ENCODE assay signal across 38 cellular contexts in genomic region chr12:99598785-99599184, GRCh38. TPM values are rescaled to one million over a fixed set of nuclear protein-coding genes. Genes with fewer than 3 reads are reported as not detected.
"Had no signal": no experiment of that assay in that cellular context is flagged by ENCODE, and none has a peak within 500 bp of the region (broad histone marks: within the 10 kb centered on the region; RNA-seq: fewer than 3 reads in every experiment).

No MANE protein-coding gene starts in this region.

- H3K4me2 ChIP-seq: hepatocyte, neural progenitor cell, smooth muscle cell had no signal

- H3K9me3 ChIP-seq: esophagus muscularis mucosa, gastroesophageal sphincter, left lung, stomach, thyroid gland, vagina had no signal

- H3K36me3 ChIP-seq: esophagus muscularis mucosa, gastroesophageal sphincter, heart left ventricle, left lung, neural progenitor cell, stomach, thyroid gland, vagina had no signal

- H3K27ac ChIP-seq: esophagus muscularis mucosa, foreskin keratinocyte, gastroesophageal sphincter, heart left ventricle, hepatocyte, left lung, neural progenitor cell, parathyroid adenoma, stomach, thyroid gland, vagina had no signal

- H3K27me3 Mint-ChIP-seq: dendritic cell treated with granulocyte-macrophage colony-stimulating factor and Interleukin-4, amounts not matched to agents 40 ng/mL and 50 ng/mL, for 4 days; naive thymus-derived CD4-positive, alpha-beta T cell; progenitor cell of endocrine pancreas had no signal

- H3K4me3 Mint-ChIP-seq: dendritic cell treated with granulocyte-macrophage colony-stimulating factor and Interleukin-4, amounts not matched to agents 40 ng/mL and 50 ng/mL, for 4 days; naive thymus-derived CD4-positive, alpha-beta T cell; nephron; neural progenitor cell; stimulated activated effector memory CD8-positive, alpha-beta T cell treated with anti-CD3 and anti-CD28 coated beads, Interleukin-12 subunit alpha, Interleukin-12 subunit beta, amount 100 ng/mL, for 72 hours had no signal

- H2AFZ ChIP-seq: hepatocyte, neural progenitor cell, parathyroid adenoma had no signal

- H3K9ac ChIP-seq: neural progenitor cell, parathyroid adenoma had no signal

- H3K4me3 ChIP-seq: esophagus muscularis mucosa, gastroesophageal sphincter, heart left ventricle, hepatocyte, left lung, neural progenitor cell, smooth muscle cell, stomach, thyroid gland, vagina had no signal

- H3K4me1 ChIP-seq: esophagus muscularis mucosa, foreskin keratinocyte, gastroesophageal sphincter, heart left ventricle, left lung, neural progenitor cell, parathyroid adenoma, stomach, thyroid gland, vagina had no signal

- H3K79me2 ChIP-seq: hepatocyte, parathyroid adenoma had no signal

- H3K36me3 Mint-ChIP-seq: naive thymus-derived CD4-positive, alpha-beta T cell; neural progenitor cell; stimulated activated effector memory CD8-positive, alpha-beta T cell treated with anti-CD3 and anti-CD28 coated beads, Interleukin-12 subunit alpha, Interleukin-12 subunit beta, amount 100 ng/mL, for 72 hours had no signal

- H3K27me3 ChIP-seq: esophagus muscularis mucosa, foreskin keratinocyte, gastroesophageal sphincter, heart left ventricle, hepatocyte, left lung, neural progenitor cell, stomach, thyroid gland, vagina had no signal

- H3K27ac Mint-ChIP-seq: dendritic cell treated with granulocyte-macrophage colony-stimulating factor and Interleukin-4, amounts not matched to agents 40 ng/mL and 50 ng/mL, for 4 days; naive thymus-derived CD4-positive, alpha-beta T cell; nephron; neural progenitor cell; progenitor cell of endocrine pancreas; stimulated activated effector memory CD8-positive, alpha-beta T cell treated with anti-CD3 and anti-CD28 coated beads, Interleukin-12 subunit alpha, Interleukin-12 subunit beta, amount 100 ng/mL, for 72 hours had no signal

- H3K9me3 Mint-ChIP-seq: dendritic cell treated with granulocyte-macrophage colony-stimulating factor and Interleukin-4, amounts not matched to agents 40 ng/mL and 50 ng/mL, for 4 days; nephron; neural progenitor cell had no signal

- H3K4me1 Mint-ChIP-seq: naive thymus-derived CD4-positive, alpha-beta T cell; nephron; neural progenitor cell; stimulated activated effector memory CD8-positive, alpha-beta T cell treated with anti-CD3 and anti-CD28 coated beads, Interleukin-12 subunit alpha, Interleukin-12 subunit beta, amount 100 ng/mL, for 72 hours had no signal

- DNase-seq: effector CD8-positive, alpha-beta T cell; foreskin keratinocyte; heart left ventricle; left cardiac atrium; left lung; mesenchymal stem cell; midbrain; naive thymus-derived CD4-positive, alpha-beta T cell; stimulated activated CD4-positive, alpha-beta T cell treated with anti-CD3 and anti-CD28 coated beads, Interleukin-12 subunit alpha, Interleukin-12 subunit beta, amount 100 ng/mL, for 4 hours; stimulated activated CD4-positive, alpha-beta T cell treated with anti-CD3 and anti-CD28 coated beads, Interleukin-1b, Interleukin-23, amount 100 ng/mL, for 48 hours; stimulated activated CD4-positive, alpha-beta T cell treated with anti-CD3 and anti-CD28 coated beads, Interleukin-4, amount 100 ng/mL, for 1 hour; stimulated activated naive CD4-positive, alpha-beta T cell treated with Interleukin-2 at 50 U/mL for 16 hours; stomach; thyroid gland; trophoblast cell had no signal

RNA-seq across cellular contexts. Expression of gene GARIN6, which starts 48.8 kb away (rescaled TPM):
- total RNA-seq: endothelial cell of umbilical vein; epithelial cell of proximal tubule; esophagus muscularis mucosa; fibroblast of lung; foreskin keratinocyte; gastroesophageal sphincter; heart left ventricle; hepatocyte; kidney epithelial cell; left cardiac atrium; left lung; lower leg skin; lung microvascular endothelial cell; mucosa of gallbladder; naive thymus-derived CD4-positive, alpha-beta T cell; osteoblast; progenitor cell of endocrine pancreas; sciatic nerve; smooth muscle cell; stomach; subcutaneous adipose tissue; temporal lobe; ureter; vagina had no signal
- polyA plus RNA-seq: endothelial cell of umbilical vein; fibroblast of lung; foreskin keratinocyte; heart left ventricle; hepatocyte; naive thymus-derived CD4-positive, alpha-beta T cell; smooth muscle cell; stomach had no signal
